21 cellular contexts compared by ENCODE assay signal in genomic region chr1:3553166-3553939, GRCh38. TPM values are rescaled to one million over a fixed set of nuclear protein-coding genes. Genes with fewer than 3 reads are reported as not detected.
DNase-seq lines count a peak whose midpoint lies in the region; ATAC-seq and TF ChIP-seq lines count a peak whose summit lies in the region.
"Had no signal": no experiment of that assay in that cellular context is flagged by ENCODE, and none has a peak within 500 bp of the region (broad histone marks: within the 10 kb centered on the region; RNA-seq: fewer than 3 reads in every experiment).

No MANE protein-coding gene starts in this region.

- intact Hi-C loops in activated T-helper 1 cell treated with anti-CD3 and anti-CD28 coated beads, Interleukin-12 subunit alpha, Interleukin-12 subunit beta, Interleukin-2, Interleukin-4 antibody, amounts not matched to agents 30 ng/mL and 10 ng/mL and 1 ng/mL, durations not matched to agents 14 hours and 24 hours and 36 hours (cut with micrococcal nuclease) = no loop called here

- no peaks in the 10 kb centered on the region for H3K4me1 Mint-ChIP-seq in activated T-helper 1 cell treated with anti-CD3 and anti-CD28 coated beads, Interleukin-12 subunit alpha, Interleukin-12 subunit beta, Interleukin-2, Interleukin-4 antibody, amounts not matched to agents 30 ng/mL and 10 ng/mL and 1 ng/mL, durations not matched to agents 14 hours and 24 hours and 36 hours (ENCODE audit: low read depth)
- H3K4me1 Mint-ChIP-seq: activated B cell treated with CpG ODN at 0.5 μM for 24 hours had no signal

- H3K27me3 Mint-ChIP-seq in activated T-helper 1 cell treated with anti-CD3 and anti-CD28 coated beads, Interleukin-12 subunit alpha, Interleukin-12 subunit beta, Interleukin-2, Interleukin-4 antibody, amounts not matched to agents 30 ng/mL and 10 ng/mL and 1 ng/mL, durations not matched to agents 14 hours and 24 hours and 36 hours (ENCODE audit: insufficient read depth) = no peaks in the 10 kb centered on the region
- H3K27me3 Mint-ChIP-seq: activated B cell treated with CpG ODN at 0.5 μM for 24 hours had no signal

- no peaks in the 10 kb centered on the region for H3K27me3 ChIP-seq in hepatocyte
- H3K27me3 ChIP-seq: ascending aorta, tibial artery had no signal

- H2AFZ ChIP-seq in hepatocyte = no peak overlapping the region

- H3K9me2 ChIP-seq in hepatocyte (replicated peaks; ENCODE audit: insufficient read depth) = no peaks in the 10 kb centered on the region

- H3K27ac ChIP-seq in VCaP = peak overlapping the region; percentile 74
- no peak overlapping the region for H3K27ac ChIP-seq in hepatocyte
- H3K27ac ChIP-seq: ascending aorta, heart left ventricle had no signal

- no peak overlapping the region for H3K4me3 ChIP-seq in hepatocyte
- H3K4me3 ChIP-seq: A549, ascending aorta, heart left ventricle, tibial artery had no signal

- no peaks in the 10 kb centered on the region for H3K9me3 ChIP-seq in hepatocyte (ENCODE audit: low read depth)
- H3K9me3 ChIP-seq: A549, tibial artery had no signal

- POLR2A ChIA-PET in HEK293T (lab: Yijun Ruan, JAX) = no interaction called here

- WGBS in hepatocyte (ENCODE audit: low lambda C conversion rate, missing lambda C conversion rate) = 66% methylated on average over 25 of the region's 27 CpGs

- H3K79me2 ChIP-seq in hepatocyte = no peaks in the 10 kb centered on the region

- TF ChIP-seq CTCF in VCaP (conservative IDR thresholded peaks at IDR 0.05) (peak; percentile 15; the same call in 1 of the 2 replicates), hepatocyte (IDR thresholded peaks at IDR 0.05; ENCODE audit: poor library complexity) (no peak)

- CTCF ChIA-PET in HEK293T (lab: Yijun Ruan, JAX) = interaction anchor here (0.7 kb wide), 1 partner anchor 231 kb away, joined by 3 read pairs; no protein-coding TSS in a partner anchor

- in situ Hi-C loops in ACHN (cut with HindIII; ENCODE audit: low pct_ligation_motif_present, low pct_unique_long_range_greater_than_20kb, low sequenced_read_pairs) = no loop called here

- peak overlapping the region; percentile 59 for H3K4me2 ChIP-seq in hepatocyte
- H3K4me2 ChIP-seq: A549 had no signal

- DNase-seq in A172 (ENCODE audit: low spot score) = peak; percentile 48
- DNase-seq in HEK293T (ENCODE audit: extremely low spot score) = no peak
- DNase-seq in hepatocyte (ENCODE audit: low spot score) = peak; percentile 54
- no peak for DNase-seq in ACHN
- no peak for DNase-seq in SKM-1 treated with dmso at 0.1 percent for 144 hours (lab: John Stamatoyannopoulos, UW; ENCODE audit: unreplicated experiment)
- no peak for DNase-seq in activated T-helper 1 cell treated with anti-CD3 and anti-CD28 coated beads, Interleukin-12 subunit alpha, Interleukin-12 subunit beta, Interleukin-2, Interleukin-4 antibody, amounts not matched to agents 30 ng/mL and 10 ng/mL and 1 ng/mL, durations not matched to agents 14 hours and 24 hours and 36 hours (ENCODE audit: low spot score)
- DNase-seq: activated B cell treated with CpG ODN at 0.5 μM for 24 hours; activated CD8-positive, alpha-beta memory T cell treated with anti-CD3 and anti-CD28 coated beads for 24 hours; activated effector memory CD4-positive, alpha-beta T cell treated with Interleukin-2 at 50 U/mL for 16 hours; cortex of kidney; erythroblast; heart left ventricle; NCI-H187; NCI-H524; OCI-M1; SW 1271; tibial artery had no signal

- no peak overlapping the region for H3K4me3 Mint-ChIP-seq in activated T-helper 1 cell treated with anti-CD3 and anti-CD28 coated beads, Interleukin-12 subunit alpha, Interleukin-12 subunit beta, Interleukin-2, Interleukin-4 antibody, amounts not matched to agents 30 ng/mL and 10 ng/mL and 1 ng/mL, durations not matched to agents 14 hours and 24 hours and 36 hours
- H3K4me3 Mint-ChIP-seq: activated B cell treated with CpG ODN at 0.5 μM for 24 hours had no signal

- no peaks in the 10 kb centered on the region for H3K9me3 Mint-ChIP-seq in activated T-helper 1 cell treated with anti-CD3 and anti-CD28 coated beads, Interleukin-12 subunit alpha, Interleukin-12 subunit beta, Interleukin-2, Interleukin-4 antibody, amounts not matched to agents 30 ng/mL and 10 ng/mL and 1 ng/mL, durations not matched to agents 14 hours and 24 hours and 36 hours

- H3K27ac Mint-ChIP-seq in activated T-helper 1 cell treated with anti-CD3 and anti-CD28 coated beads, Interleukin-12 subunit alpha, Interleukin-12 subunit beta, Interleukin-2, Interleukin-4 antibody, amounts not matched to agents 30 ng/mL and 10 ng/mL and 1 ng/mL, durations not matched to agents 14 hours and 24 hours and 36 hours = no peak overlapping the region
- H3K27ac Mint-ChIP-seq: activated B cell treated with CpG ODN at 0.5 μM for 24 hours had no signal

- H3K36me3 ChIP-seq in hepatocyte (replicated peaks; ENCODE audit: insufficient read depth, low read depth) = no peaks in the 10 kb centered on the region
- H3K36me3 ChIP-seq: ascending aorta, heart left ventricle, tibial artery had no signal

- no peaks in the 10 kb centered on the region for H4K20me1 ChIP-seq in hepatocyte (ENCODE audit: insufficient read depth, poor library complexity, severe bottlenecking)

- no peak for ATAC-seq in HG02840 (IDR thresholded peaks at IDR 0.05; ENCODE audit: low FRiP score, unreplicated experiment)
- ATAC-seq: A549, heart left ventricle had no signal

- H3K36me3 Mint-ChIP-seq in activated T-helper 1 cell treated with anti-CD3 and anti-CD28 coated beads, Interleukin-12 subunit alpha, Interleukin-12 subunit beta, Interleukin-2, Interleukin-4 antibody, amounts not matched to agents 30 ng/mL and 10 ng/mL and 1 ng/mL, durations not matched to agents 14 hours and 24 hours and 36 hours (ENCODE audit: low read depth) = no peaks in the 10 kb centered on the region

- peaks cover 15% of the 10 kb centered on the region for H3K4me1 ChIP-seq in hepatocyte (ENCODE audit: insufficient read depth)

TF ChIP-seq in HEK293T, 16 proteins besides CTCF, POLR2A, EP300 and RAD21:
- TF ChIP-seq PKNOX1 (IDR thresholded peaks at IDR 0.05) (0 out of 2 replicates have a peak, but pooled peaks have one; percentile 11), FOXM1 (IDR thresholded peaks at IDR 0.05; ENCODE audit: borderline replicate concordance) (no peak)

RNA-seq across cellular contexts. Expression of gene MEGF6, which starts 58.0 kb away (rescaled TPM):
- total RNA-seq in A172 (2014; rRNA removed; shearing (Covaris generic)) = 21.7 and 22.4 TPM in 2 replicates
- 9.6 and 11.6 TPM in 2 replicates for total RNA-seq in hepatocyte
- polyA plus RNA-seq in hepatocyte = 21.9 and 23.5 TPM in 2 replicates
- 1.2 and 2.1 TPM in 2 replicates for total RNA-seq in activated T-helper 1 cell treated with anti-CD3 and anti-CD28 coated beads, Interleukin-12 subunit alpha, Interleukin-12 subunit beta, Interleukin-2, Interleukin-4 antibody, amounts not matched to agents 30 ng/mL and 10 ng/mL and 1 ng/mL, durations not matched to agents 14 hours and 24 hours and 36 hours

Comparison
In these comparisons a context has a peak if more than half of its experiments do, and no peak if none do; other contexts are left out.
1. DNase-seq: peak in A172 (single experiment) and hepatocyte (single experiment); none in HEK293T (single experiment), ACHN (single experiment), SKM-1 treated with dmso at 0.1 percent for 144 hours (single experiment) and activated T-helper 1 cell treated with anti-CD3 and anti-CD28 coated beads, Interleukin-12 subunit alpha, Interleukin-12 subunit beta, Interleukin-2, Interleukin-4 antibody, amounts not matched to agents 30 ng/mL and 10 ng/mL and 1 ng/mL, durations not matched to agents 14 hours and 24 hours and 36 hours (single experiment).